In the genomic region with DNA sequence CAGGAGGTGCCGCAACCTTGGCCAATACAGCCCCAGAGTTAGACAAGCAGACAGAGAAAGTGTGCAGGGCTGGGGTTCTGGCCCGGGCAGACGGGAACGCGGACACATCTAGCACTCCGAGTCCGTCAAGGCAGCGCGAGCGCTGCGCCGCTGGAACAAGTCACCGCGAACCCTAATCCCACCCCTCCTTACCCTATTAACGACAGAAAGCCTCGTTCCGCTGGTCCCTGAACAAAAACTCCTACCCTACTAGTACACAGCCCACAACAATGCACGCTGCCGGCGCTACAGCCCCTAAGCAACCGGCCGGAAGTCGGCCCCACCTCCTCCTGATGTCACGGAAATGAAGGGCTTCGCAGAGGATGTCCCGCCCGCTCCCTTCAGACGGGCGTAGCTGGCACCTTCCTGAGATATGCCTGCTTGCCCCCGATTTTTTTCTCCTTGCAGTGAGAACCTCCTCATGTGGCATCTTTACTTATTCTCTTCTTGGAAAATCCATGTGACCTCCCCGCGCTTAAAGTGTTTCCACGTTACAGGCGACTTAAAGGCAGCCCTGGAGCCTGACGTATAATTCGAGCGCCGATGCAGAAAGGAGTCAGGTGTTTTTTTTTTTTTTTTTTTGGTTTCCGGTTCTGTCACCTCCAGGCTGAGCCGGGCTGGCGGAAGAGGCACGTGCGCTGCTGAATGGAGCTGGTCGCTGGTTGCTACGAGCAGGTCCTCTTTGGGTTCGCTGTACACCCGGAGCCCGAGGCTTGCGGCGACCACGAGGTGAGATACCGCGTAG, we compare ENCODE assay signal across 8 cellular contexts. TPM values are rescaled to one million over a fixed set of nuclear protein-coding genes. Genes with fewer than 3 reads are reported as not detected.
A peak's percentile ranks its signal among the peaks of the same experiment; 100 is the strongest.
DNase-seq lines count a peak whose midpoint lies in the region; ATAC-seq lines count a peak whose summit lies in the region.

A gene (minus strand): TSS at position 315 of the 784 bp plus-strand sequence. CDS start 7,066 bp downstream, outside the sequence.
A gene with protein sequence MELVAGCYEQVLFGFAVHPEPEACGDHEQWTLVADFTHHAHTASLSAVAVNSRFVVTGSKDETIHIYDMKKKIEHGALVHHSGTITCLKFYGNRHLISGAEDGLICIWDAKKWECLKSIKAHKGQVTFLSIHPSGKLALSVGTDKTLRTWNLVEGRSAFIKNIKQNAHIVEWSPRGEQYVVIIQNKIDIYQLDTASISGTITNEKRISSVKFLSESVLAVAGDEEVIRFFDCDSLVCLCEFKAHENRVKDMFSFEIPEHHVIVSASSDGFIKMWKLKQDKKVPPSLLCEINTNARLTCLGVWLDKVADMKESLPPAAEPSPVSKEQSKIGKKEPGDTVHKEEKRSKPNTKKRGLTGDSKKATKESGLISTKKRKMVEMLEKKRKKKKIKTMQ (plus strand): TSS at position 671 of the 784 bp plus-strand sequence. CDS start 14 bp downstream, at position 685.

- ATAC-seq in GM18511 (IDR thresholded peaks at IDR 0.05; ENCODE audit: unreplicated experiment) = peak; percentile 99
- peak; percentile 97 for ATAC-seq in HG03025 (IDR thresholded peaks at IDR 0.05; ENCODE audit: low FRiP score, unreplicated experiment)

- DNase-seq in NCI-H2029 treated with DMSO at 0.1 percent for 48 hours (lab: John Stamatoyannopoulos, UW) = peak; percentile 97
- peak; percentile 86 for DNase-seq in T1000 (lab: John Stamatoyannopoulos, UW)
- peak; percentile 97 for DNase-seq in astrocyte of the hippocampus (ENCODE audit: low read depth, low spot score)
- DNase-seq in hippocampal formation (lab: John Stamatoyannopoulos, UW) = peak; percentile 86 to 91
- peak; percentile 86 for DNase-seq in renal cortical epithelial cell (ENCODE audit: low read depth)
- no peak for DNase-seq in cortex of kidney (lab: John Stamatoyannopoulos, UW)

RNA-seq across cellular contexts. Expression of the first gene that starts in this region (rescaled TPM):
- 1.4 TPM in 1 of 2 replicates, not detected in the other for total RNA-seq in renal cortical epithelial cell

RNA-seq across cellular contexts. Expression of the second gene that starts in this region (rescaled TPM):
- total RNA-seq in renal cortical epithelial cell = 20.3 and 31.3 TPM in 2 replicates
